Comparison of ENCODE assay signal across 28 cellular contexts in the genomic region with DNA sequence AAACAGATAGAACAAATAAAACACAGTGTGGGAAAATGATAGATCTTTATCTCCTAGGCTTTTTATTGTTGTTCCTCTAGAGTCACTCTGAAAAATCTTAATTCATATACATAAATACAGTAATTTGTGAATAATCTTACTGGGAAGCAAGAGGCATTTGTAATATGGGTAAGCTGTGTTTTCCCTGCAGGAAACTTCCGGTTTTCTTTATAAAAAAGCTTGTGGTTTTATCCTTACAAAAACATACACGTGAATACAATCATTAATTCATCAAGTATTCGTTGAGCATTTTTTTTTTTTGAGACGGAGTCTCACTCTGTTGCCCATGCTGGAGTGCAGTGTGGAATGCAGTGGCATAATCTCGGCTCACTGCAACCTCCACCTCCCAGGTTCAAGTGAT.
"Had no signal": no experiment of that assay in that cellular context is flagged by ENCODE, and none has a peak within 500 bp of the region (broad histone marks: within the 10 kb centered on the region; RNA-seq: fewer than 3 reads in every experiment).

No MANE protein-coding gene starts in this region.

- H3K4me3 ChIP-seq: adrenal gland, ascending aorta, body of pancreas, breast epithelium, cardiac muscle cell had no signal

- H3K4me1 ChIP-seq: adrenal gland, ascending aorta, body of pancreas, breast epithelium had no signal

- H3K27me3 ChIP-seq: adrenal gland, ascending aorta, body of pancreas, brain microvascular endothelial cell, breast epithelium, cardiac muscle cell had no signal

- H3K36me3 ChIP-seq: adrenal gland, ascending aorta, brain microvascular endothelial cell, breast epithelium, cardiac muscle cell had no signal

- H3K27ac ChIP-seq: adrenal gland, ascending aorta, body of pancreas, brain microvascular endothelial cell, breast epithelium, cardiac muscle cell had no signal

- H3K9me3 ChIP-seq: adrenal gland, ascending aorta, body of pancreas, breast epithelium had no signal

- DNase-seq: activated effector memory CD4-positive, alpha-beta T cell treated with anti-CD3 and anti-CD28 coated beads, Interleukin-2, amount 50 U/mL, for 16 hours; activated effector memory CD4-positive, alpha-beta T cell treated with Interleukin-2 at 50 U/mL for 16 hours; activated gamma-delta T cell; activated gamma-delta T cell treated with Interleukin-2 at 50 U/mL for 16 hours; activated naive CD4-positive, alpha-beta T cell; activated naive CD4-positive, alpha-beta T cell treated with anti-CD3 and anti-CD28 coated beads for 36 hours; activated naive CD4-positive, alpha-beta T cell treated with anti-CD3 and anti-CD28 coated beads, Interleukin-2, amount 10 ng/mL, durations not matched to agents 7 days and 5 days; activated naive CD4-positive, alpha-beta T cell treated with anti-CD3 and anti-CD28 coated beads, Interleukin-2, amount 50 U/mL, for 16 hours; activated naive CD4-positive, alpha-beta T cell treated with Interleukin-2 at 50 U/mL for 16 hours; activated naive CD8-positive, alpha-beta T cell treated with anti-CD3 and anti-CD28 coated beads for 36 hours; activated naive CD8-positive, alpha-beta T cell treated with anti-CD3 and anti-CD28 coated beads, Interleukin-2, amount 10 ng/mL, durations not matched to agents 7 days and 5 days; activated naive CD8-positive, alpha-beta T cell treated with anti-CD3 and anti-CD28 coated beads, Interleukin-2, amount 50 U/mL, for 24 hours; activated T-cell treated with anti-CD3 and anti-CD28 coated beads, Interleukin-2, amount 50 U/mL, for 4 hours; activated T-cell treated with anti-CD3 and anti-CD28 coated beads, Interleukin-2, amount 50 U/mL, for 48 hours; activated T-cell treated with anti-CD3 and anti-CD28 coated beads, Interleukin-2, amount 50 U/mL, for 72 hours; adrenal gland; amniotic stem cell; amygdala; anterior cingulate cortex; aorta; body of pancreas; brain microvascular endothelial cell; caudate nucleus; central memory CD4-positive, alpha-beta T cell; cerebellar nuclear complex had no signal
